ENCODE assay signal across 8 cellular contexts in genomic region chr17:30731210-30732132, GRCh38.
DNase-seq lines count a peak whose midpoint lies in the region; ATAC-seq and TF ChIP-seq lines count a peak whose summit lies in the region.
"Not testable (repeated sequence)": the region's sequence is repeated elsewhere in the genome, so short reads cannot be mapped to it uniquely, and the experiment has no call there.

No MANE protein-coding gene starts in this region.

- H3K27ac Mint-ChIP-seq in MCF 10A (ENCODE audit: low read depth, unreplicated experiment) = peak overlapping the region; percentile 98

- not testable (repeated sequence) for H3K4me1 Mint-ChIP-seq in MCF 10A (ENCODE audit: insufficient read depth, unreplicated experiment)

- CTCF ChIA-PET in A673 (lab: Charles Lee) = not testable (repeated sequence)
- CTCF ChIA-PET in MCF 10A (lab: Yijun Ruan, JAX) = interaction anchor here (0.6 kb wide), 2 partner anchors 15 to 143 kb away, joined by 3 read pairs; no protein-coding TSS in a partner anchor

- H3K36me3 ChIP-seq in A673 (ENCODE audit: insufficient read depth, low read length, poor library complexity, severe bottlenecking); skeletal muscle satellite cell (ENCODE audit: insufficient read depth, low read length): not testable (repeated sequence)

- H3K27ac ChIP-seq in A673 (ENCODE audit: low read depth, low read length, poor library complexity, severe bottlenecking) (peak overlapping the region; percentile 86), VCaP (peak overlapping the region; percentile 90)

- ATAC-seq in GM18861 (IDR thresholded peaks at IDR 0.05; ENCODE audit: unreplicated experiment) (peak; percentile 94), HG03066 (IDR thresholded peaks at IDR 0.05; ENCODE audit: low read depth, unreplicated experiment) (peak; percentile 82)

- not testable (repeated sequence) for H3K27me3 ChIP-seq in A673 (replicated peaks; ENCODE audit: insufficient read depth, low read depth, low read length, poor library complexity); skeletal muscle satellite cell (ENCODE audit: control insufficient read depth, insufficient read depth, low read length)

- not testable (repeated sequence) for H3K4me1 ChIP-seq in A673 (ENCODE audit: insufficient read depth, low read length, poor library complexity, severe bottlenecking); skeletal muscle satellite cell (ENCODE audit: control insufficient read depth, insufficient read depth, low read length)

- H3K9me3 ChIP-seq in A673 (ENCODE audit: low read depth, low read length, poor library complexity, severe bottlenecking); skeletal muscle satellite cell (replicated peaks; ENCODE audit: low read length): not testable (repeated sequence)

- H3K4me3 ChIP-seq in A673 (ENCODE audit: low read depth, low read length, poor library complexity, severe bottlenecking) (peak overlapping the region; percentile 62), skeletal muscle satellite cell (ENCODE audit: low read length) (peak overlapping the region; percentile 91)

- POLR2A ChIA-PET in A673 (lab: Charles Lee; ENCODE audit: low non-redundant PET) = not testable (repeated sequence)
- POLR2A ChIA-PET in MCF 10A (lab: Yijun Ruan, JAX) = interaction anchor here (0.6 to 2.9 kb wide), 7 partner anchors 22 to 1158 kb away, joined by 3 to 6 read pairs (median 3); partner anchors contain the start of gene CRLF3

- H3K4me3 Mint-ChIP-seq in MCF 10A (ENCODE audit: unreplicated experiment) = peak overlapping the region; percentile 94

- not testable (repeated sequence) for TF ChIP-seq CTCF in A673 (conservative IDR thresholded peaks at IDR 0.05; ENCODE audit: low read depth, low read length); VCaP (conservative IDR thresholded peaks at IDR 0.05); MCF 10A (IDR thresholded peaks at IDR 0.05; ENCODE audit: unreplicated experiment)

- not testable (repeated sequence) for H3K9me3 Mint-ChIP-seq in MCF 10A (ENCODE audit: unreplicated experiment)

- peak overlapping the region; percentile 89 for H3K9ac ChIP-seq in skeletal muscle satellite cell (ENCODE audit: low read depth, low read length)

- H3K36me3 Mint-ChIP-seq in MCF 10A (ENCODE audit: insufficient read depth, unreplicated experiment) = peaks cover 22% of the 10 kb centered on the region

- H3K4me2 ChIP-seq in skeletal muscle satellite cell (ENCODE audit: low read length) = peak overlapping the region; percentile 89

- intact Hi-C loops in A673 (cut with micrococcal nuclease; ENCODE audit: unreplicated experiment); MCF 10A (cut with micrococcal nuclease): not testable (repeated sequence)

- DNase-seq in A673 (ENCODE audit: low spot score) (peak; percentile 74), NCI-H2196 (lab: John Stamatoyannopoulos, UW; ENCODE audit: unreplicated experiment) (peak; percentile 57), MCF 10A (ENCODE audit: unreplicated experiment) (peak; percentile 76), iPS-NIHi11 (ENCODE audit: low spot score) (peak; percentile 54)

- H3K27me3 Mint-ChIP-seq in MCF 10A (ENCODE audit: insufficient read depth, unreplicated experiment) = not testable (repeated sequence)

- not testable (repeated sequence) for BruUV-seq in A673 (replicated peaks; lab: Mats Ljungman, UMichigan); MCF 10A (replicated peaks; lab: Mats Ljungman, UMichigan)

Comparison
In these comparisons a context has a peak if more than half of its experiments do, and no peak if none do; other contexts are left out.
1. Peak in every context shown above with its lines: DNase-seq, ATAC-seq, H3K4me3 ChIP-seq and H3K27ac ChIP-seq.